ENCODE assay signal across 8 cellular contexts in the genomic region with DNA sequence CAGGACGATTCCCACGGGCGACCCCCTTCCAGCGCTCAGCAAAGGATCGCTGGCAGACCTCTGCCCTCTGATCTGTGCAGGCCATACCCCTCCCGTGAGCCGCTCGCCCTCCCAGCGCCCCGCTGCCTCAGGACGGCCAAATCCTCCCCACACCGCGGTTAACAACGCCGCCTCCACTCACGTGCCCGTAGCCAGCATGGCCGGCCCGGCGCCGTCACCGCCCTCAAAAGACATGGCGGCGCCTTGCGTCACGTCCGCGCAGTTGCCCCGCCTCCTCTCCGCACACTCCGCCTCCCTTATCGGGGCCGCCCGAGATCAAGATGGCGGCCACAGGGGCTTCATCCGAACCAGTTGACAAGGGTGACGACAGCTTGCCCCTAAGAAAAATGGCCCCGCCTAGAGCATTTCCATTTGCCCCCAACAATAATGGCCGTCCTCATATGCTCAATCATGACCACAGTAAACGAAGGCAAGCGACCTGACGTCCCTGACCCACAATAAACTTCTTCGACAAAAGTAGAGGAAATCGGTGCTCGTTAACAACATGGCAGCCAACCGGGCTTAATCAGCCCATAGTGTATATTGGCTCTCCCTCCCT. TPM values are rescaled to one million over a fixed set of nuclear protein-coding genes. Genes with fewer than 3 reads are reported as not detected.
DNase-seq lines count a peak whose midpoint lies in the region; TF ChIP-seq lines count a peak whose summit lies in the region.

No MANE protein-coding gene starts in this region.

- no peaks in the 10 kb centered on the region for H3K27me3 Mint-ChIP-seq in activated naive CD4-positive, alpha-beta T cell treated with anti-CD3 and anti-CD28 coated beads, Interleukin-2, amount 10 ng/mL, durations not matched to agents 7 days and 5 days
- no peaks in the 10 kb centered on the region for H3K27me3 Mint-ChIP-seq in osteocyte (ENCODE audit: unreplicated experiment)

- TF ChIP-seq CTCF in HFF-Myc (IDR thresholded peaks at IDR 0.05; ENCODE audit: low read depth, low read length, missing control alignments) (no peak), NB4 (IDR thresholded peaks at IDR 0.05; ENCODE audit: low read depth, low read length) (no peak), osteocyte (IDR thresholded peaks at IDR 0.05) (no peak)

- H3K27me3 ChIP-seq in thymus (ENCODE audit: control insufficient read depth, insufficient read depth): no peaks in the 10 kb centered on the region

- H3K4me3 ChIP-seq in HFF-Myc (replicated peaks; ENCODE audit: low read depth, low read length) (peak overlapping the region; percentile 91), NB4 (ENCODE audit: low read depth, low read length) (peak overlapping the region; percentile 93), thymus (ENCODE audit: low read length) (peak overlapping the region; percentile 89)

- H3K27ac ChIP-seq in thymus (ENCODE audit: low read depth): peak overlapping the region; percentile 99

- peak; percentile 90 for DNase-seq in GM04503 (ENCODE audit: low read depth)
- DNase-seq in HFF-Myc (ENCODE audit: extremely low read depth, low read depth): peak; percentile 96
- DNase-seq in NB4 (ENCODE audit: low read depth): peak; percentile 99
- peak; percentile 97 for DNase-seq in SK-MEL-5 (ENCODE audit: low read depth, low spot score)
- DNase-seq in activated naive CD4-positive, alpha-beta T cell treated with anti-CD3 and anti-CD28 coated beads, Interleukin-2, amount 10 ng/mL, durations not matched to agents 7 days and 5 days: peak; percentile 98
- peak; percentile 99 for DNase-seq in glomerular visceral epithelial cell (ENCODE audit: extremely low spot score)
- DNase-seq in osteocyte (ENCODE audit: extremely low spot score, unreplicated experiment): peak; percentile 99

- H3K36me3 ChIP-seq in thymus (ENCODE audit: control insufficient read depth, insufficient read depth): peaks cover 38% of the 10 kb centered on the region

- peaks cover 4% of the 10 kb centered on the region for H3K4me1 ChIP-seq in thymus (ENCODE audit: control insufficient read depth, insufficient read depth, low read length)

- TF ChIP-seq POLR2A in NB4 (IDR thresholded peaks at IDR 0.05; ENCODE audit: extremely low read depth, insufficient read length): no peak

- in situ Hi-C loops in SK-MEL-5 (cut with HindIII; ENCODE audit: low pct_unique_long_range_greater_than_20kb, low sequenced_read_pairs): no loop called here

- H3K4me1 Mint-ChIP-seq in activated naive CD4-positive, alpha-beta T cell treated with anti-CD3 and anti-CD28 coated beads, Interleukin-2, amount 10 ng/mL, durations not matched to agents 7 days and 5 days: peaks cover 37% of the 10 kb centered on the region
- H3K4me1 Mint-ChIP-seq in osteocyte (ENCODE audit: unreplicated experiment): peaks cover 23% of the 10 kb centered on the region

- H3K36me3 Mint-ChIP-seq in activated naive CD4-positive, alpha-beta T cell treated with anti-CD3 and anti-CD28 coated beads, Interleukin-2, amount 10 ng/mL, durations not matched to agents 7 days and 5 days: peaks cover 25% of the 10 kb centered on the region
- peaks cover 24% of the 10 kb centered on the region for H3K36me3 Mint-ChIP-seq in osteocyte (ENCODE audit: unreplicated experiment)

- WGBS in thymus: under 1% methylated on average over 46 of the region's 46 CpGs

- H3K27ac Mint-ChIP-seq in activated naive CD4-positive, alpha-beta T cell treated with anti-CD3 and anti-CD28 coated beads, Interleukin-2, amount 10 ng/mL, durations not matched to agents 7 days and 5 days: no peak overlapping the region
- no peak overlapping the region for H3K27ac Mint-ChIP-seq in osteocyte (ENCODE audit: unreplicated experiment)

- no peaks in the 10 kb centered on the region for H3K9me3 Mint-ChIP-seq in activated naive CD4-positive, alpha-beta T cell treated with anti-CD3 and anti-CD28 coated beads, Interleukin-2, amount 10 ng/mL, durations not matched to agents 7 days and 5 days
- H3K9me3 Mint-ChIP-seq in osteocyte (ENCODE audit: unreplicated experiment): no peaks in the 10 kb centered on the region

- H3K4me3 Mint-ChIP-seq in activated naive CD4-positive, alpha-beta T cell treated with anti-CD3 and anti-CD28 coated beads, Interleukin-2, amount 10 ng/mL, durations not matched to agents 7 days and 5 days: no peak overlapping the region
- no peak overlapping the region for H3K4me3 Mint-ChIP-seq in osteocyte (ENCODE audit: unreplicated experiment)

- H3K9me3 ChIP-seq in thymus (ENCODE audit: control insufficient read depth): no peaks in the 10 kb centered on the region

- CTCF ChIA-PET in activated naive CD4-positive, alpha-beta T cell treated with anti-CD3 and anti-CD28 coated beads, Interleukin-2, amount 10 ng/mL, durations not matched to agents 7 days and 5 days (lab: Charles Lee): interaction anchor here (0.8 kb wide), 1 partner anchor 159 kb away, joined by 4 read pairs; no protein-coding TSS in a partner anchor

RNA-seq across cellular contexts. Expression of a gene that starts 0.6 kb away (rescaled TPM):
- 6.2 and 6.4 TPM in 2 replicates for total RNA-seq in SK-MEL-5 (2014; rRNA removed; shearing (Covaris generic))
- polyA plus RNA-seq in SK-MEL-5 (2015; cell fraction: cytosol; rRNA removed): 78.8 and 85.0 TPM in 2 replicates
- polyA plus RNA-seq in SK-MEL-5 (2015; cell fraction: nucleus; rRNA removed): 59.7 and 65.1 TPM in 2 replicates
- total RNA-seq in osteocyte: 59.7 and 61.2 TPM in 2 replicates
- polyA plus RNA-seq in thymus: 27.9 TPM

RNA-seq across cellular contexts. Expression of a gene that starts 1.0 kb away (rescaled TPM):
- total RNA-seq in SK-MEL-5 (2014; rRNA removed; shearing (Covaris generic)): 3.5 and 5.6 TPM in 2 replicates
- polyA plus RNA-seq in SK-MEL-5 (2015; cell fraction: cytosol; rRNA removed): 25.7 and 33.0 TPM in 2 replicates
- 44.2 and 49.3 TPM in 2 replicates for polyA plus RNA-seq in SK-MEL-5 (2015; cell fraction: nucleus; rRNA removed)
- 69.2 and 71.9 TPM in 2 replicates for total RNA-seq in osteocyte
- 69.7 TPM for polyA plus RNA-seq in thymus

RNA-seq across cellular contexts. Expression of a gene that starts 9.1 kb away (rescaled TPM):
- total RNA-seq in SK-MEL-5 (2014; rRNA removed; shearing (Covaris generic)): 33.8 and 35.9 TPM in 2 replicates
- 32.6 and 35.4 TPM in 2 replicates for polyA plus RNA-seq in SK-MEL-5 (2015; cell fraction: cytosol; rRNA removed)
- polyA plus RNA-seq in SK-MEL-5 (2015; cell fraction: nucleus; rRNA removed): 170 and 183 TPM in 2 replicates
- total RNA-seq in osteocyte: 68.3 and 76.4 TPM in 2 replicates
- 85.3 TPM for polyA plus RNA-seq in thymus

RNA-seq across cellular contexts. Expression of a gene that starts 20.2 kb away (rescaled TPM):
- total RNA-seq in SK-MEL-5 (2014; rRNA removed; shearing (Covaris generic)): 0.13 TPM in 1 of 2 replicates, not detected in the other
- polyA plus RNA-seq in SK-MEL-5 (2015; cell fraction: cytosol; rRNA removed): not detected in 2 replicates
- not detected in 2 replicates for polyA plus RNA-seq in SK-MEL-5 (2015; cell fraction: nucleus; rRNA removed)
- 0.55 TPM in 1 of 2 replicates, not detected in the other for total RNA-seq in osteocyte
- 11.5 TPM for polyA plus RNA-seq in thymus

RNA-seq across cellular contexts. Expression of a gene that starts 25.6 kb away (rescaled TPM):
- 45.9 and 58.8 TPM in 2 replicates for total RNA-seq in SK-MEL-5 (2014; rRNA removed; shearing (Covaris generic))
- polyA plus RNA-seq in SK-MEL-5 (2015; cell fraction: cytosol; rRNA removed): 61.1 and 82.2 TPM in 2 replicates
- polyA plus RNA-seq in SK-MEL-5 (2015; cell fraction: nucleus; rRNA removed): 399 and 511 TPM in 2 replicates
- 266 and 295 TPM in 2 replicates for total RNA-seq in osteocyte
- polyA plus RNA-seq in thymus: 125 TPM

Comparison
In these comparisons a context has a peak if more than half of its experiments do, and no peak if none do; other contexts are left out.
1. Peak in every context shown above with its lines: DNase-seq, H3K4me3 ChIP-seq and H3K27ac ChIP-seq.
2. RNA of a gene that starts 1.0 kb away (total RNA-seq): 69.2 to 71.9 TPM in osteocyte; 3.5 to 5.6 TPM in SK-MEL-5; every median in the first group is over 10 times any median in the second.